Comparison of ENCODE assay signal across 8 cellular contexts in genomic region chr21:33268736-33269441, GRCh38. TPM values are rescaled to one million over a fixed set of nuclear protein-coding genes. Genes with fewer than 3 reads are reported as not detected.
DNase-seq lines count a peak whose midpoint lies in the region; ATAC-seq, FAIRE-seq and TF ChIP-seq lines count a peak whose summit lies in the region.

No MANE protein-coding gene starts in this region.

- H3K9me3 Mint-ChIP-seq in activated CD4-positive, alpha-beta T cell treated with anti-CD3 and anti-CD28 coated beads for 36 hours (ENCODE audit: low read depth): no peaks in the 10 kb centered on the region

- dilution Hi-C loops in keratinocyte (cut with MboI; ENCODE audit: extremely low pct_ligation_motif_present, low sequenced_read_pairs): no loop called here

- no peaks in the 10 kb centered on the region for H3K9me1 ChIP-seq in keratinocyte (ENCODE audit: control insufficient read depth, extremely low read depth, insufficient read depth, low read length)

- H3K27me3 ChIP-seq in MM.1S (replicated peaks; ENCODE audit: insufficient read depth, low read length): no peaks in the 10 kb centered on the region
- no peaks in the 10 kb centered on the region for H3K27me3 ChIP-seq in keratinocyte (ENCODE audit: control insufficient read depth, extremely low read depth, insufficient read depth, low read length)

- TF ChIP-seq CTCF in MM.1S (IDR thresholded peaks at IDR 0.05; ENCODE audit: low read length): peak; percentile 70
- TF ChIP-seq CTCF in keratinocyte (optimal IDR thresholded peaks at IDR 0.05 in 1 of 3, IDR thresholded peaks at IDR 0.05 in 1 of 3, conservative IDR thresholded peaks at IDR 0.05 in 1 of 3; ENCODE audit: extremely low read depth in 1 of 3, insufficient read depth in 2 of 3, low read length in 3 of 3): no peak

- peak; percentile 44 for DNase-seq in GM12891 (ENCODE audit: insufficient read length, low spot score)
- DNase-seq in MM.1S: peak; percentile 97
- DNase-seq in activated CD4-positive, alpha-beta T cell treated with anti-CD3 and anti-CD28 coated beads for 36 hours: peak; percentile 66
- peak; percentile 55 for DNase-seq in keratinocyte (ENCODE audit: low read depth, low spot score)
- DNase-seq in cortex of kidney (lab: John Stamatoyannopoulos, UW): no peak
- DNase-seq in iPS-NIHi7 (ENCODE audit: extremely low spot score): no peak
- DNase-seq in frontal cortex (ENCODE audit: low spot score in 2 of 2): no peak

- no peak overlapping the region for H2AFZ ChIP-seq in MM.1S (ENCODE audit: low read length)
- H2AFZ ChIP-seq in keratinocyte (ENCODE audit: control insufficient read depth, low read length): no peak overlapping the region

- peak overlapping the region; percentile 90 for H3K4me3 Mint-ChIP-seq in activated CD4-positive, alpha-beta T cell treated with anti-CD3 and anti-CD28 coated beads for 36 hours

- H3K36me3 Mint-ChIP-seq in activated CD4-positive, alpha-beta T cell treated with anti-CD3 and anti-CD28 coated beads for 36 hours (ENCODE audit: low read depth): peaks cover 56% of the 10 kb centered on the region

- FAIRE-seq in GM12891 (lab: Jason Lieb, UNC) (peak; percentile 96), keratinocyte (lab: Jason Lieb, UNC) (no peak), frontal cortex (lab: Jason Lieb, UNC) (no peak)

- H3K9ac ChIP-seq in MM.1S (ENCODE audit: low read length) (peak overlapping the region; percentile 2; the same call in 1 of the 2 replicates), keratinocyte (ENCODE audit: control insufficient read depth, extremely low read depth, insufficient read depth, low read length) (no peak overlapping the region)

- TF ChIP-seq POLR2A in GM12891 (IDR thresholded peaks at IDR 0.05; ENCODE audit: low read depth, low read length): peak; percentile 54; the same call in 1 of the 2 replicates

- intact Hi-C loops in activated CD4-positive, alpha-beta T cell treated with anti-CD3 and anti-CD28 coated beads for 36 hours (cut with DNase I, micrococcal nuclease): loop anchor here (1.0 to 5.0 kb wide), 4 partner anchors 37 to 176 kb away; no protein-coding TSS in a partner anchor

- CTCF ChIA-PET in activated CD4-positive, alpha-beta T cell treated with anti-CD3 and anti-CD28 coated beads for 36 hours (lab: Charles Lee): interaction anchor here (0.6 to 2.5 kb wide), 6 partner anchors 56 to 329 kb away, joined by 3 to 14 read pairs (median 3); partner anchors contain the start of gene IFNAR1

- H3K4me1 Mint-ChIP-seq in activated CD4-positive, alpha-beta T cell treated with anti-CD3 and anti-CD28 coated beads for 36 hours: peaks cover 55% of the 10 kb centered on the region

- POLR2A ChIA-PET in activated CD4-positive, alpha-beta T cell treated with anti-CD3 and anti-CD28 coated beads for 36 hours (lab: Charles Lee): interaction anchor here (0.6 to 0.8 kb wide), 3 partner anchors 56 to 521 kb away, joined by 3 to 5 read pairs (median 3); partner anchors contain the start of gene IFNAR1

- peaks cover 32% of the 10 kb centered on the region for H3K79me2 ChIP-seq in MM.1S (ENCODE audit: low read length)
- H3K79me2 ChIP-seq in keratinocyte (ENCODE audit: control insufficient read depth, insufficient read depth, low read length): peaks cover 5% of the 10 kb centered on the region

- H3K4me1 ChIP-seq in MM.1S (ENCODE audit: low read length): peaks cover 35% of the 10 kb centered on the region
- H3K4me1 ChIP-seq in keratinocyte (ENCODE audit: control insufficient read depth, extremely low read depth, insufficient read depth, low read length): peaks cover 23% of the 10 kb centered on the region

- H3K4me3 ChIP-seq in MM.1S (ENCODE audit: low read length): peak overlapping the region; percentile 8; the same call in 1 of the 2 replicates
- no peak overlapping the region for H3K4me3 ChIP-seq in keratinocyte (ENCODE audit: control insufficient read depth in 2 of 3, extremely low read depth in 1 of 3, insufficient read depth in 2 of 3, low read depth in 1 of 3, low read length in 3 of 3)

- no peaks in the 10 kb centered on the region for H4K20me1 ChIP-seq in MM.1S (ENCODE audit: insufficient read depth, low read length)
- no peaks in the 10 kb centered on the region for H4K20me1 ChIP-seq in keratinocyte (ENCODE audit: control insufficient read depth, extremely low read depth, insufficient read depth, low read length)

- H3K9me3 ChIP-seq in MM.1S (replicated peaks; ENCODE audit: insufficient read depth, low read length) (no peaks in the 10 kb centered on the region), keratinocyte (ENCODE audit: control insufficient read depth, low read depth, low read length) (no peaks in the 10 kb centered on the region)

- H3F3A ChIP-seq in MM.1S (ENCODE audit: insufficient read depth, low read length): peaks cover 43% of the 10 kb centered on the region

- peak overlapping the region; percentile 82 for H3K27ac Mint-ChIP-seq in activated CD4-positive, alpha-beta T cell treated with anti-CD3 and anti-CD28 coated beads for 36 hours

- H3K4me2 ChIP-seq in MM.1S (ENCODE audit: low read depth, low read length) (peak overlapping the region; percentile 85), keratinocyte (ENCODE audit: control insufficient read depth, extremely low read depth, insufficient read depth, low read depth, low read length) (no peak overlapping the region)

- no peaks in the 10 kb centered on the region for H3K27me3 Mint-ChIP-seq in activated CD4-positive, alpha-beta T cell treated with anti-CD3 and anti-CD28 coated beads for 36 hours

- H3K27ac ChIP-seq in MM.1S (ENCODE audit: low read length) (peak overlapping the region; percentile 56), keratinocyte (ENCODE audit: control insufficient read depth, insufficient read depth, low read length) (no peak overlapping the region)

- no peaks in the 10 kb centered on the region for H3K9me2 ChIP-seq in MM.1S (replicated peaks; ENCODE audit: insufficient read depth, low read length)

- ATAC-seq in GM21717 (IDR thresholded peaks at IDR 0.05; ENCODE audit: unreplicated experiment): peak; percentile 61
- peak; percentile 66 for ATAC-seq in activated CD4-positive, alpha-beta T cell treated with anti-CD3 and anti-CD28 coated beads for 36 hours

- H3K36me3 ChIP-seq in MM.1S (replicated peaks; ENCODE audit: insufficient read depth, low read length) (no peaks in the 10 kb centered on the region), keratinocyte (ENCODE audit: control insufficient read depth in 2 of 2, extremely low read depth in 1 of 2, insufficient read depth in 2 of 2, low read length in 2 of 2) (no peaks in the 10 kb centered on the region)

TF ChIP-seq in GM12891, 5 proteins besides CTCF, POLR2A, EP300 and RAD21:
- TF ChIP-seq TAF1 (IDR thresholded peaks at IDR 0.05; ENCODE audit: low read depth, low read length) (peak; percentile 26; the same call in 1 of the 2 replicates), PAX5 (IDR thresholded peaks at IDR 0.05; ENCODE audit: insufficient read depth, low read length, severe bottlenecking) (no peak), POLR2AphosphoS5 (IDR thresholded peaks at IDR 0.05; ENCODE audit: low read depth, low read length) (peak; percentile 73), POU2F2 (IDR thresholded peaks at IDR 0.05; ENCODE audit: low read depth, low read length) (peak; percentile 99), SPI1 (IDR thresholded peaks at IDR 0.05; ENCODE audit: low read depth, low read length) (no peak)

RNA-seq across cellular contexts. Expression of gene IL10RB, which starts 2.7 kb away (rescaled TPM):
- polyA plus RNA-seq in GM12891 (2012; ENCODE audit: low read depth, missing spikeins): 24.5 TPM
- 10 to 100 TPM; 22.8 to 25.0 TPM for total RNA-seq in activated CD4-positive, alpha-beta T cell treated with anti-CD3 and anti-CD28 coated beads for 36 hours
- 17.4 to 24.1 TPM (median 19.6 TPM) in 3 replicates for polyA plus RNA-seq in keratinocyte
- polyA plus RNA-seq in keratinocyte (2011; ENCODE audit: low read depth): 15.1 TPM
- 15.8 and 20.4 TPM in 2 replicates for polyA plus RNA-seq in keratinocyte (2011; cell fraction: cytosol; rRNA removed)
- polyA plus RNA-seq in keratinocyte (2011; cell fraction: nucleus; rRNA removed): 19.2 and 21.4 TPM in 2 replicates
- polyA plus RNA-seq in keratinocyte (2012; ENCODE audit: low replicate concordance): 15.2 and 16.1 TPM in 2 replicates
- polyA minus RNA-seq in keratinocyte: 21.8 to 28.2 TPM (median 24.0 TPM) in 3 replicates
- 21.7 TPM for polyA minus RNA-seq in keratinocyte (2011; cell fraction: cytosol; rRNA and poly(A)+ RNA removed)
- 10.0 and 14.2 TPM in 2 replicates for polyA minus RNA-seq in keratinocyte (2011; cell fraction: nucleus; rRNA and poly(A)+ RNA removed)
- total RNA-seq in frontal cortex: 12.2 TPM

RNA-seq across cellular contexts. Expression of gene IFNAR2, which starts 39.2 kb away (rescaled TPM):
- 38.2 TPM for polyA plus RNA-seq in GM12891 (2012; ENCODE audit: low read depth, missing spikeins)
- total RNA-seq in activated CD4-positive, alpha-beta T cell treated with anti-CD3 and anti-CD28 coated beads for 36 hours: 10 to 100 TPM; 26.6 to 29.8 TPM
- 14.7 to 23.0 TPM (median 15.7 TPM) in 3 replicates for polyA plus RNA-seq in keratinocyte
- polyA plus RNA-seq in keratinocyte (2011; ENCODE audit: low read depth): 1.8 TPM
- 10.0 and 18.7 TPM in 2 replicates for polyA plus RNA-seq in keratinocyte (2011; cell fraction: cytosol; rRNA removed)
- 11.3 and 15.1 TPM in 2 replicates for polyA plus RNA-seq in keratinocyte (2011; cell fraction: nucleus; rRNA removed)
- 3.8 and 10.5 TPM in 2 replicates for polyA plus RNA-seq in keratinocyte (2012; ENCODE audit: low replicate concordance)
- polyA minus RNA-seq in keratinocyte: 4.4 to 21.1 TPM (median 5.3 TPM) in 3 replicates
- polyA minus RNA-seq in keratinocyte (2011; cell fraction: cytosol; rRNA and poly(A)+ RNA removed): 9.8 TPM
- 3.9 and 17.3 TPM in 2 replicates for polyA minus RNA-seq in keratinocyte (2011; cell fraction: nucleus; rRNA and poly(A)+ RNA removed)
- total RNA-seq in frontal cortex: 15.1 TPM

RNA-seq across cellular contexts. Expression of gene IFNAR1, which starts 55.9 kb away (rescaled TPM):
- 24.2 TPM for polyA plus RNA-seq in GM12891 (2012; ENCODE audit: low read depth, missing spikeins)
- total RNA-seq in activated CD4-positive, alpha-beta T cell treated with anti-CD3 and anti-CD28 coated beads for 36 hours: 10 to 100 TPM; 21.8 to 29.6 TPM
- polyA plus RNA-seq in keratinocyte: 7.9 to 18.8 TPM (median 12.6 TPM) in 3 replicates
- 14.0 TPM for polyA plus RNA-seq in keratinocyte (2011; ENCODE audit: low read depth)
- polyA plus RNA-seq in keratinocyte (2011; cell fraction: cytosol; rRNA removed): 8.4 and 14.1 TPM in 2 replicates
- 10.0 and 13.0 TPM in 2 replicates for polyA plus RNA-seq in keratinocyte (2011; cell fraction: nucleus; rRNA removed)
- polyA plus RNA-seq in keratinocyte (2012; ENCODE audit: low replicate concordance): 17.4 and 24.1 TPM in 2 replicates
- polyA minus RNA-seq in keratinocyte: 6.7 to 18.2 TPM (median 15.2 TPM) in 3 replicates
- 26.3 TPM for polyA minus RNA-seq in keratinocyte (2011; cell fraction: cytosol; rRNA and poly(A)+ RNA removed)
- polyA minus RNA-seq in keratinocyte (2011; cell fraction: nucleus; rRNA and poly(A)+ RNA removed): 12.3 and 22.5 TPM in 2 replicates
- 49.3 TPM for total RNA-seq in frontal cortex

Comparison
In these comparisons a context has a peak if more than half of its experiments do, and no peak if none do; other contexts are left out.
1. DNase-seq: peak in GM12891 (single experiment), MM.1S (single experiment), activated CD4-positive, alpha-beta T cell treated with anti-CD3 and anti-CD28 coated beads for 36 hours (single experiment) and keratinocyte (single experiment); none in cortex of kidney (single experiment), iPS-NIHi7 (single experiment) and frontal cortex (0 of 2).